In genomic region chr3:81154611-81155143, GRCh38 we compare ENCODE assay signal across 19 cellular contexts.
"Had no signal": no experiment of that assay in that cellular context is flagged by ENCODE, and none has a peak within 500 bp of the region (broad histone marks: within the 10 kb centered on the region; RNA-seq: fewer than 3 reads in every experiment).

No MANE protein-coding gene starts in this region.

- DNase-seq: activated CD4-positive, alpha-beta T cell treated with anti-CD3 and anti-CD28 coated beads, Interleukin-2, amount 10 ng/mL, durations not matched to agents 24 days and 14 days; activated CD8-positive, alpha-beta T cell treated with anti-CD3 and anti-CD28 coated beads for 36 hours; activated naive CD4-positive, alpha-beta T cell treated with Interleukin-2 at 50 U/mL for 16 hours; activated T-cell treated with anti-CD3 and anti-CD28 coated beads, Interleukin-2, amount 50 U/mL, for 24 hours; body of pancreas; caudate nucleus; dorsolateral prefrontal cortex; foreskin fibroblast; midbrain; stimulated activated CD4-positive, alpha-beta T cell treated with anti-CD3 and anti-CD28 coated beads, Interleukin-2, amount 100 ng/mL, for 24 hours; uterus had no signal

- H3K27ac Mint-ChIP-seq: activated CD4-positive, alpha-beta T cell treated with anti-CD3 and anti-CD28 coated beads, Interleukin-2, amount 10 ng/mL, durations not matched to agents 24 days and 14 days; activated CD8-positive, alpha-beta T cell treated with anti-CD3 and anti-CD28 coated beads for 36 hours; activated T-cell treated with anti-CD3 and anti-CD28 coated beads, Interleukin-2, amount 50 U/mL, for 24 hours; activated T-helper 2 cell treated with anti-CD3 and anti-CD28 coated beads, Interferon-gamma antibody, Interleukin-2, Interleukin-4, amounts not matched to agents 10 μg/mL and 5 μg/mL and 100 μg/mL, durations not matched to agents 14 hours and 24 hours and 36 hours; stimulated activated naive CD8-positive, alpha-beta T cell treated with anti-CD3 and anti-CD28 coated beads, Interleukin-15, Interleukin-2, amounts not matched to agents 100 ng/mL and 50 ng/mL, for 24 hours had no signal

- ATAC-seq: activated CD8-positive, alpha-beta T cell treated with anti-CD3 and anti-CD28 coated beads for 36 hours; body of pancreas; left lobe of liver had no signal

- H3K27me3 ChIP-seq: body of pancreas, dorsolateral prefrontal cortex, right atrium auricular region, tibial nerve, uterus had no signal

- H3K4me3 ChIP-seq: body of pancreas, dorsolateral prefrontal cortex, lung, prostate gland, right atrium auricular region, tibial nerve, uterus had no signal

- H3K27ac ChIP-seq: body of pancreas, dorsolateral prefrontal cortex, epithelial cell of prostate, prostate gland, right atrium auricular region, tibial nerve, uterus had no signal

- H3K9me3 ChIP-seq: body of pancreas, prostate gland, right atrium auricular region, tibial nerve, uterus had no signal

- H3K4me3 Mint-ChIP-seq: activated CD4-positive, alpha-beta T cell treated with anti-CD3 and anti-CD28 coated beads, Interleukin-2, amount 10 ng/mL, durations not matched to agents 24 days and 14 days; activated CD8-positive, alpha-beta T cell treated with anti-CD3 and anti-CD28 coated beads for 36 hours; activated T-cell treated with anti-CD3 and anti-CD28 coated beads, Interleukin-2, amount 50 U/mL, for 24 hours; stimulated activated naive CD8-positive, alpha-beta T cell treated with anti-CD3 and anti-CD28 coated beads, Interleukin-15, Interleukin-2, amounts not matched to agents 100 ng/mL and 50 ng/mL, for 24 hours had no signal

- H3K4me1 ChIP-seq: body of pancreas, prostate gland, right atrium auricular region, tibial nerve, uterus had no signal

- H3K27me3 Mint-ChIP-seq: activated CD4-positive, alpha-beta T cell treated with anti-CD3 and anti-CD28 coated beads, Interleukin-2, amount 10 ng/mL, durations not matched to agents 24 days and 14 days; activated CD8-positive, alpha-beta T cell treated with anti-CD3 and anti-CD28 coated beads for 36 hours; activated T-cell treated with anti-CD3 and anti-CD28 coated beads, Interleukin-2, amount 50 U/mL, for 24 hours; stimulated activated naive CD8-positive, alpha-beta T cell treated with anti-CD3 and anti-CD28 coated beads, Interleukin-15, Interleukin-2, amounts not matched to agents 100 ng/mL and 50 ng/mL, for 24 hours had no signal

- H3K4me1 Mint-ChIP-seq: activated CD4-positive, alpha-beta T cell treated with anti-CD3 and anti-CD28 coated beads, Interleukin-2, amount 10 ng/mL, durations not matched to agents 24 days and 14 days had no signal

- H3K36me3 ChIP-seq: prostate gland, right atrium auricular region, tibial nerve, uterus had no signal
